In genomic region chr14:68473794-68474193, GRCh38 we compare ENCODE assay signal across 21 cellular contexts.
A peak's percentile ranks its signal among the peaks of the same experiment; 100 is the strongest.
DNase-seq lines count a peak whose midpoint lies in the region; ATAC-seq and TF ChIP-seq lines count a peak whose summit lies in the region.
"Had no signal": no experiment of that assay in that cellular context is flagged by ENCODE, and none has a peak within 500 bp of the region (broad histone marks: within the 10 kb centered on the region; RNA-seq: fewer than 3 reads in every experiment).

No MANE protein-coding gene starts in this region.

- H3K36me3 ChIP-seq in OCI-LY7 (ENCODE audit: insufficient read depth, low read length) (no peaks in the 10 kb centered on the region), upper lobe of right lung (no peaks in the 10 kb centered on the region)
- H3K36me3 ChIP-seq: tibial nerve had no signal

- POLR2A ChIA-PET in OCI-LY7 (lab: Charles Lee): no interaction called here

- peak overlapping the region; percentile 27; the same call in 1 of the 2 replicates for H2AFZ ChIP-seq in OCI-LY7 (ENCODE audit: low read length)

- no peaks in the 10 kb centered on the region for H4K20me1 ChIP-seq in OCI-LY7 (ENCODE audit: insufficient read depth, low read length)

- intact Hi-C loops in OCI-LY7 (cut with micrococcal nuclease; ENCODE audit: unreplicated experiment) (no loop called here), upper lobe of right lung (cut with DNase I) (no loop called here)

- no peaks in the 10 kb centered on the region for H3K9me3 ChIP-seq in OCI-LY7 (ENCODE audit: low read length)
- no peaks in the 10 kb centered on the region for H3K9me3 ChIP-seq in upper lobe of right lung
- H3K9me3 ChIP-seq: tibial nerve had no signal

- CTCF ChIA-PET in OCI-LY7 (lab: Charles Lee; ENCODE audit: unreplicated experiment): no interaction called here

- no peaks in the 10 kb centered on the region for H3K9me3 Mint-ChIP-seq in type B pancreatic cell
- H3K9me3 Mint-ChIP-seq: activated CD4-positive, alpha-beta T cell treated with anti-CD3 and anti-CD28 coated beads, Interleukin-2, amount 10 ng/mL, durations not matched to agents 7 days and 5 days; activated naive CD8-positive, alpha-beta T cell treated with anti-CD3 and anti-CD28 coated beads, Interleukin-2, amount 10 ng/mL, durations not matched to agents 7 days and 5 days; activated T-cell treated with anti-CD3 and anti-CD28 coated beads, Interleukin-2, amount 50 U/mL, for 24 hours; CD8-positive, alpha-beta T cell; central memory CD8-positive, alpha-beta T cell had no signal

- H3K4me1 Mint-ChIP-seq in type B pancreatic cell (ENCODE audit: unreplicated experiment): peaks cover 79% of the 10 kb centered on the region

- H3K4me3 Mint-ChIP-seq in type B pancreatic cell: no peak overlapping the region
- H3K4me3 Mint-ChIP-seq: activated CD4-positive, alpha-beta T cell treated with anti-CD3 and anti-CD28 coated beads, Interleukin-2, amount 10 ng/mL, durations not matched to agents 7 days and 5 days; activated naive CD8-positive, alpha-beta T cell treated with anti-CD3 and anti-CD28 coated beads, Interleukin-2, amount 10 ng/mL, durations not matched to agents 7 days and 5 days; activated T-cell treated with anti-CD3 and anti-CD28 coated beads, Interleukin-2, amount 50 U/mL, for 24 hours; CD8-positive, alpha-beta T cell; central memory CD8-positive, alpha-beta T cell had no signal

- DNase-seq in DMS53 (lab: John Stamatoyannopoulos, UW): peak; percentile 8
- DNase-seq in DMS53 treated with DMSO at 0.1 percent for 48 hours (lab: John Stamatoyannopoulos, UW; ENCODE audit: unreplicated experiment): no peak
- DNase-seq in OCI-LY7 (ENCODE audit: low spot score): peak; percentile 66
- peak; percentile 62 for DNase-seq in fibroblast of mammary gland (ENCODE audit: low read depth)
- DNase-seq in type B pancreatic cell (ENCODE audit: extremely low spot score, unreplicated experiment): no peak
- no peak for DNase-seq in NCI-H187 (lab: John Stamatoyannopoulos, UW)
- DNase-seq in upper lobe of right lung: no peak
- DNase-seq in SIG-M5 (lab: John Stamatoyannopoulos, UW): no peak
- DNase-seq: 8988T; activated CD4-positive, alpha-beta T cell treated with anti-CD3 and anti-CD28 coated beads, Interleukin-2, amount 10 ng/mL, durations not matched to agents 7 days and 5 days; activated naive CD8-positive, alpha-beta T cell treated with anti-CD3 and anti-CD28 coated beads, Interleukin-2, amount 10 ng/mL, durations not matched to agents 7 days and 5 days; activated T-cell treated with anti-CD3 and anti-CD28 coated beads, Interleukin-2, amount 50 U/mL, for 24 hours; CD8-positive, alpha-beta T cell; GF-D8; NCI-H1436 treated with DMSO at 0.1 percent for 48 hours; NCI-H69; retina; stimulated activated CD4-positive, alpha-beta T cell treated with anti-CD3 and anti-CD28 coated beads, Interleukin-1b, Interleukin-23, amount 100 ng/mL, for 48 hours had no signal

- H3K79me2 ChIP-seq in OCI-LY7 (ENCODE audit: insufficient read depth, low read depth, low read length): no peaks in the 10 kb centered on the region

- no peak overlapping the region for H3K4me2 ChIP-seq in OCI-LY7 (ENCODE audit: low read length)

- no peaks in the 10 kb centered on the region for H3K9me2 ChIP-seq in OCI-LY7 (ENCODE audit: insufficient read depth, low read length)

- peaks cover 58% of the 10 kb centered on the region for H3K4me1 ChIP-seq in OCI-LY7 (ENCODE audit: insufficient read depth, low read length, poor library complexity, severe bottlenecking)
- H3K4me1 ChIP-seq in upper lobe of right lung: peaks cover 17% of the 10 kb centered on the region

- no peak for ATAC-seq in upper lobe of right lung
- ATAC-seq: CD8-positive, alpha-beta T cell had no signal

- BruUV-seq in OCI-LY7 (replicated peaks; lab: Mats Ljungman, UMichigan): no TSS peak

- H3K27me3 Mint-ChIP-seq in type B pancreatic cell: no peaks in the 10 kb centered on the region
- H3K27me3 Mint-ChIP-seq: activated CD4-positive, alpha-beta T cell treated with anti-CD3 and anti-CD28 coated beads, Interleukin-2, amount 10 ng/mL, durations not matched to agents 7 days and 5 days; activated T-cell treated with anti-CD3 and anti-CD28 coated beads, Interleukin-2, amount 50 U/mL, for 24 hours; central memory CD8-positive, alpha-beta T cell had no signal

- H3K27ac Mint-ChIP-seq in type B pancreatic cell: peak overlapping the region; percentile 83
- H3K27ac Mint-ChIP-seq: activated CD4-positive, alpha-beta T cell treated with anti-CD3 and anti-CD28 coated beads, Interleukin-2, amount 10 ng/mL, durations not matched to agents 7 days and 5 days; activated naive CD8-positive, alpha-beta T cell treated with anti-CD3 and anti-CD28 coated beads, Interleukin-2, amount 10 ng/mL, durations not matched to agents 7 days and 5 days; activated T-cell treated with anti-CD3 and anti-CD28 coated beads, Interleukin-2, amount 50 U/mL, for 24 hours; CD8-positive, alpha-beta T cell had no signal

- H3K4me3 ChIP-seq in OCI-LY7 (ENCODE audit: low read depth, low read length, poor library complexity, severe bottlenecking): no peak overlapping the region
- H3K4me3 ChIP-seq in fibroblast of mammary gland (ENCODE audit: control insufficient read depth, low read depth, low read length): no peak overlapping the region
- H3K4me3 ChIP-seq in upper lobe of right lung: no peak overlapping the region
- H3K4me3 ChIP-seq: tibial nerve had no signal

- TF ChIP-seq CTCF in OCI-LY7 (conservative IDR thresholded peaks at IDR 0.05; ENCODE audit: low read length) (no peak), fibroblast of mammary gland (conservative IDR thresholded peaks at IDR 0.05; ENCODE audit: control insufficient read depth, insufficient read depth, low read depth, low read length) (no peak), type B pancreatic cell (conservative IDR thresholded peaks at IDR 0.05) (no peak), upper lobe of right lung (IDR thresholded peaks at IDR 0.05) (no peak)

- peaks cover 9% of the 10 kb centered on the region for H3K36me3 Mint-ChIP-seq in type B pancreatic cell

- H3K27me3 ChIP-seq in upper lobe of right lung: no peaks in the 10 kb centered on the region
- H3K27me3 ChIP-seq: tibial nerve had no signal

- H3K27ac ChIP-seq in OCI-LY7 (ENCODE audit: low read depth, low read length, poor library complexity, severe bottlenecking): no peak overlapping the region
- no peak overlapping the region for H3K27ac ChIP-seq in upper lobe of right lung
- H3K27ac ChIP-seq: RWPE1, tibial nerve had no signal

Comparison
In these comparisons a context has a peak if more than half of its experiments do, and no peak if none do; other contexts are left out.
1. DNase-seq: peak in DMS53 (single experiment), OCI-LY7 (single experiment) and fibroblast of mammary gland (single experiment); none in DMS53 treated with DMSO at 0.1 percent for 48 hours (single experiment), type B pancreatic cell (single experiment), NCI-H187 (0 of 2), upper lobe of right lung (single experiment) and SIG-M5 (single experiment).